1 cellular context compared by ENCODE assay signal in the genomic region with DNA sequence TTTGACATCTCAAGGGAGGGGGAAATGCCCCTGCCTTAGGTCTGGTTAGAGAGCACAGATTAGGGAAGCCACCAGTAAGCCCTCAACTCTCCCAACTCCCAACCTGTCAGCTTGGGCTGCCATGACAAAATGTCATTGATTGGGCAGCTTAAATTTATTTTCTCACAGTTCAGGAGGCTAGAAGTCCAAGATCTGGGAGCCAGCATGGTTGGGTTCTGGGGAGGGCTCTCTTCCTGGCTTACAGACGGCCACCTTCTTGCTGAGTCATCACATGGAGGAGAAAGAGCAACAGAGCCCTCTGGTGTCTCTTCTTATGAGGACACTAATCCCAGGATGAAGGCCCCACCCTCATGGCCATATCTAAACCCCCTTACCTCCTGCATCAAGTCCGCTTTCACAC.
TF ChIP-seq lines count a peak whose summit lies in the region.

No MANE protein-coding gene starts in this region.

TF ChIP-seq in H1, 55 proteins besides CTCF, POLR2A, EP300 and RAD21 (continued from another document):
- TF ChIP-seq KDM1A (IDR thresholded peaks at IDR 0.05; ENCODE audit: borderline replicate concordance, low read length) (no peak), SUZ12 (IDR thresholded peaks at IDR 0.05; ENCODE audit: low read length) (no peak), SIN3A (conservative IDR thresholded peaks at IDR 0.05 in 1 of 2, IDR thresholded peaks at IDR 0.05 in 1 of 2; ENCODE audit: low read depth in 1 of 2, low read length in 2 of 2) (0 out of 4 replicates have a peak, but pooled peaks of 1 of the 2 experiments have one; percentile 28), MAFK (IDR thresholded peaks at IDR 0.05; ENCODE audit: low read depth, low read length) (peak; percentile 99), RFX5 (IDR thresholded peaks at IDR 0.05; ENCODE audit: borderline replicate concordance, low read depth, low read length) (no peak), KDM4A (IDR thresholded peaks at IDR 0.05; ENCODE audit: low read depth, low read length, severe bottlenecking) (no peak), BACH1 (IDR thresholded peaks at IDR 0.05; ENCODE audit: low read length) (peak; percentile 100), SAP30 (IDR thresholded peaks at IDR 0.05; ENCODE audit: insufficient read depth, insufficient replicate concordance, low read length) (no peak), CEBPB (IDR thresholded peaks at IDR 0.05; ENCODE audit: low read depth, low read length) (no peak), TCF12 (IDR thresholded peaks at IDR 0.05; ENCODE audit: low read depth, low read length) (peak; percentile 40; the same call in 1 of the 2 replicates), HDAC6 (IDR thresholded peaks at IDR 0.05; ENCODE audit: low read depth, low read length) (no peak), NRF1 (IDR thresholded peaks at IDR 0.05; ENCODE audit: low read depth, low read length) (no peak), ZNF274 (IDR thresholded peaks at IDR 0.05; ENCODE audit: borderline replicate concordance, extremely low read depth, low read length) (no peak), ASH2L (IDR thresholded peaks at IDR 0.05; ENCODE audit: low read length) (no peak), POLR2AphosphoS5 (IDR thresholded peaks at IDR 0.05; ENCODE audit: low read depth, low read length) (no peak)
- TF ChIP-seq, protein P1, sequence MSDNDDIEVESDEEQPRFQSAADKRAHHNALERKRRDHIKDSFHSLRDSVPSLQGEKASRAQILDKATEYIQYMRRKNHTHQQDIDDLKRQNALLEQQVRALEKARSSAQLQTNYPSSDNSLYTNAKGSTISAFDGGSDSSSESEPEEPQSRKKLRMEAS (IDR thresholded peaks at IDR 0.05), result 0 out of 2 replicates have a peak, but pooled peaks have one; percentile 18
- TF ChIP-seq, protein P2, sequence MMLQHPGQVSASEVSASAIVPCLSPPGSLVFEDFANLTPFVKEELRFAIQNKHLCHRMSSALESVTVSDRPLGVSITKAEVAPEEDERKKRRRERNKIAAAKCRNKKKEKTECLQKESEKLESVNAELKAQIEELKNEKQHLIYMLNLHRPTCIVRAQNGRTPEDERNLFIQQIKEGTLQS (IDR thresholded peaks at IDR 0.05; ENCODE audit: insufficient read depth, low read depth, low read length), result 0 out of 2 replicates have a peak, but pooled peaks have one; percentile 35
